8 cellular contexts compared by ENCODE assay signal in the genomic region with DNA sequence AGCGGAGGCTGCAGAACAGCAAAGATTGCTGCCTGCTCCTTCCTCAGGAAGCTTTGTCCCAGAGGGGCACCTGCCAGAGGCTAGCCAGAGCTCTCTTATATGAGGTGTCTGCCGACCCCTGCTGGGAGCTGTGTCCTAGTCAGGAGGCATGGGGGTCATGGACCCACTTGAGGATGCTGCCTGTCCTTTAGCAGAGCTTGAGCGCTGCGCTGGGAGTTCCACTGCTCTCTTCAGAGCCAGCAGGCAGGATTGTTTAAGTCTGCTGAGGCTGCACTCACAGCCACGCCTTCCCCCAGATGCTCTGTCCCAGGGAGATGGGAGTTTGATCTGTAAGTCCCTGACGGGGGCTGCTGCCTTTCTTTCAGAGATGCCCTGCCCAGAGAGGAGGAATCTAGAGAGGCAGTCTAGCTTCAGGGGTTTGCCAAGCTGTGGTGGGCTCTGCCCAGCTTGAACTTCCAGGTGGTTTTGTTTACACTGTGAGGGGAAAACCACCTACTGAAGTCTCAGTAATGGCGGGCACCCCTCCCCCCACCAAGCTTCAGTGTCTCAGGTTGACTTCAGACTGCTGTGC. TPM values are rescaled to one million over a fixed set of nuclear protein-coding genes. Genes with fewer than 3 reads are reported as not detected.
DNase-seq lines count a peak whose midpoint lies in the region; ATAC-seq, FAIRE-seq and TF ChIP-seq lines count a peak whose summit lies in the region.
"Had no signal": no experiment of that assay in that cellular context is flagged by ENCODE, and none has a peak within 500 bp of the region (broad histone marks: within the 10 kb centered on the region; RNA-seq: fewer than 3 reads in every experiment).

No MANE protein-coding gene starts in this region.

- H3K4me1 Mint-ChIP-seq in activated T-helper 2 cell treated with anti-CD3 and anti-CD28 coated beads, Interferon-gamma antibody, Interleukin-2, Interleukin-4, amounts not matched to agents 10 μg/mL and 5 μg/mL and 100 μg/mL, durations not matched to agents 14 hours and 24 hours and 36 hours (ENCODE audit: low read depth): peaks cover 74% of the 10 kb centered on the region

- H3K9me2 ChIP-seq in Loucy (replicated peaks; ENCODE audit: low read depth, low read length): no peaks in the 10 kb centered on the region

- no peaks in the 10 kb centered on the region; the same call in 1 of the 2 replicates for H3K9me3 ChIP-seq in Loucy (ENCODE audit: insufficient read depth, low read depth, low read length)

- H3K9ac ChIP-seq in Loucy (ENCODE audit: low read depth, low read length, poor library complexity, severe bottlenecking): peak overlapping the region; percentile 38

- peaks cover 56% of the 10 kb centered on the region for H3K36me3 Mint-ChIP-seq in activated T-helper 2 cell treated with anti-CD3 and anti-CD28 coated beads, Interferon-gamma antibody, Interleukin-2, Interleukin-4, amounts not matched to agents 10 μg/mL and 5 μg/mL and 100 μg/mL, durations not matched to agents 14 hours and 24 hours and 36 hours (ENCODE audit: low read depth)

- intact Hi-C loops in activated T-helper 2 cell treated with anti-CD3 and anti-CD28 coated beads, Interferon-gamma antibody, Interleukin-2, Interleukin-4, amounts not matched to agents 10 μg/mL and 5 μg/mL and 100 μg/mL, durations not matched to agents 14 hours and 24 hours and 36 hours (cut with micrococcal nuclease): loop anchor here (10.0 kb wide), 1 partner anchor 270 kb away; no protein-coding TSS in a partner anchor

- H3K4me2 ChIP-seq in Loucy (ENCODE audit: low read depth, low read length, poor library complexity, severe bottlenecking): peak overlapping the region; percentile 55

- DNase-seq in activated T-helper 2 cell treated with anti-CD3 and anti-CD28 coated beads, Interferon-gamma antibody, Interleukin-2, Interleukin-4, amounts not matched to agents 10 μg/mL and 5 μg/mL and 100 μg/mL, durations not matched to agents 14 hours and 24 hours and 36 hours (ENCODE audit: low spot score): no peak
- peak; percentile 34 to 51 for DNase-seq in stimulated activated CD8-positive, alpha-beta memory T cell treated with anti-CD3 and anti-CD28 coated beads, Interleukin-15, amount 100 ng/mL, for 48 hours (ENCODE audit: low read depth in 2 of 2)
- DNase-seq in cerebellum (ENCODE audit: low spot score) (no peak), RCC 7860 (ENCODE audit: low spot score) (no peak)

- no peaks in the 10 kb centered on the region for H3K27me3 Mint-ChIP-seq in activated T-helper 2 cell treated with anti-CD3 and anti-CD28 coated beads, Interferon-gamma antibody, Interleukin-2, Interleukin-4, amounts not matched to agents 10 μg/mL and 5 μg/mL and 100 μg/mL, durations not matched to agents 14 hours and 24 hours and 36 hours (ENCODE audit: low read depth)

- peaks cover 29% of the 10 kb centered on the region for H3K9me3 Mint-ChIP-seq in activated T-helper 2 cell treated with anti-CD3 and anti-CD28 coated beads, Interferon-gamma antibody, Interleukin-2, Interleukin-4, amounts not matched to agents 10 μg/mL and 5 μg/mL and 100 μg/mL, durations not matched to agents 14 hours and 24 hours and 36 hours

- H3F3A ChIP-seq in Loucy (ENCODE audit: low read depth): no peaks in the 10 kb centered on the region

- peaks cover 25% of the 10 kb centered on the region for H3K4me1 ChIP-seq in Loucy (ENCODE audit: insufficient read depth, low read length, poor library complexity, severe bottlenecking)

- TF ChIP-seq CTCF in Loucy (conservative IDR thresholded peaks at IDR 0.05; ENCODE audit: low read length): peak; percentile 31

- peaks cover 27% of the 10 kb centered on the region; the same call in 1 of the 2 replicates for H3K36me3 ChIP-seq in Loucy (ENCODE audit: insufficient read depth, low read length)

- FAIRE-seq in RCC 7860 (lab: Jason Lieb, UNC): no peak
- FAIRE-seq: keratinocyte had no signal

- H2AFZ ChIP-seq in Loucy (ENCODE audit: low read length): no peak overlapping the region

- H3K79me2 ChIP-seq in Loucy (ENCODE audit: insufficient read depth, low read length): peaks cover 100% of the 10 kb centered on the region

- H3K4me3 Mint-ChIP-seq in activated T-helper 2 cell treated with anti-CD3 and anti-CD28 coated beads, Interferon-gamma antibody, Interleukin-2, Interleukin-4, amounts not matched to agents 10 μg/mL and 5 μg/mL and 100 μg/mL, durations not matched to agents 14 hours and 24 hours and 36 hours (ENCODE audit: low read depth): peak overlapping the region; percentile 30

- H3K4me3 ChIP-seq in Loucy (ENCODE audit: low read length, poor library complexity, severe bottlenecking): peak overlapping the region; percentile 23

- H4K20me1 ChIP-seq in Loucy (ENCODE audit: insufficient read depth, low read length, poor library complexity, severe bottlenecking): peaks cover 53% of the 10 kb centered on the region

- peak; percentile 39 for ATAC-seq in GM19395 (IDR thresholded peaks at IDR 0.05; ENCODE audit: unreplicated experiment)
- ATAC-seq in HG03457 (IDR thresholded peaks at IDR 0.05; ENCODE audit: unreplicated experiment): no peak

- no peaks in the 10 kb centered on the region for H3K27me3 ChIP-seq in Loucy (ENCODE audit: insufficient read depth, low read length, poor library complexity, severe bottlenecking)

- H3K27ac Mint-ChIP-seq in activated T-helper 2 cell treated with anti-CD3 and anti-CD28 coated beads, Interferon-gamma antibody, Interleukin-2, Interleukin-4, amounts not matched to agents 10 μg/mL and 5 μg/mL and 100 μg/mL, durations not matched to agents 14 hours and 24 hours and 36 hours: peak overlapping the region; percentile 85

RNA-seq across cellular contexts. Expression of gene DCK, which starts 10.9 kb away (rescaled TPM):
- total RNA-seq in activated T-helper 2 cell treated with anti-CD3 and anti-CD28 coated beads, Interferon-gamma antibody, Interleukin-2, Interleukin-4, amounts not matched to agents 10 μg/mL and 5 μg/mL and 100 μg/mL, durations not matched to agents 14 hours and 24 hours and 36 hours: 35.1 and 35.3 TPM in 2 replicates
- total RNA-seq in cerebellum: 40.6 TPM

Comparison
In these comparisons a context has a peak if more than half of its experiments do, and no peak if none do; other contexts are left out.
1. DNase-seq: peak in stimulated activated CD8-positive, alpha-beta memory T cell treated with anti-CD3 and anti-CD28 coated beads, Interleukin-15, amount 100 ng/mL, for 48 hours (2 of 2); none in activated T-helper 2 cell treated with anti-CD3 and anti-CD28 coated beads, Interferon-gamma antibody, Interleukin-2, Interleukin-4, amounts not matched to agents 10 μg/mL and 5 μg/mL and 100 μg/mL, durations not matched to agents 14 hours and 24 hours and 36 hours (single experiment), cerebellum (single experiment) and RCC 7860 (single experiment).